ENCODE assay signal across 21 cellular contexts in genomic region chr7:27251513-27252306, GRCh38. TPM values are rescaled to one million over a fixed set of nuclear protein-coding genes. Genes with fewer than 3 reads are reported as not detected.
DNase-seq lines count a peak whose midpoint lies in the region; ATAC-seq and TF ChIP-seq lines count a peak whose summit lies in the region.
"Had no signal": no experiment of that assay in that cellular context is flagged by ENCODE, and none has a peak within 500 bp of the region (broad histone marks: within the 10 kb centered on the region; RNA-seq: fewer than 3 reads in every experiment).

No MANE protein-coding gene starts in this region.

- peak overlapping the region; percentile 19 for H3K4me3 ChIP-seq in cardiac muscle cell
- H3K4me3 ChIP-seq in heart left ventricle: peak overlapping the region in 5 of 12 donors; percentile 2 to 31 (median 18)
- H3K4me3 ChIP-seq in mesendoderm (ENCODE audit: low read length): no peak overlapping the region
- peak overlapping the region; percentile 35 for H3K4me3 ChIP-seq in suprapubic skin
- H3K4me3 ChIP-seq in transverse colon: peak overlapping the region in 2 of 4 donors; percentile 4 to 5

- DNase-seq in cardiac muscle cell (ENCODE audit: low read depth in 1 of 2, low spot score in 1 of 2): no peak
- no peak for DNase-seq in heart left ventricle
- peak; percentile 74 for DNase-seq in ecto neural progenitor cell (ENCODE audit: low spot score)
- DNase-seq in mesendoderm: peak; percentile 67
- DNase-seq in suprapubic skin (ENCODE audit: low spot score in 2 of 2): no peak
- DNase-seq in transverse colon: no peak
- DNase-seq in NCI-H526 treated with DMSO at 0.1 percent for 48 hours (lab: John Stamatoyannopoulos, UW): no peak
- DNase-seq: ACHN; activated CD4-positive, alpha-beta T cell treated with anti-CD3 and anti-CD28 coated beads, Interleukin-2, amount 50 U/mL, for 4 hours; central memory CD4-positive, alpha-beta T cell; DMS 273 treated with DMSO at 0.1 percent for 48 hours; Kasumi-1; natural killer cell; NCI-H1694 treated with DMSO at 0.1 percent for 48 hours; NCI-H524 treated with DMSO at 0.1 percent for 48 hours; spleen; T-helper 9 cell had no signal

- H2AK5ac ChIP-seq in mesendoderm (ENCODE audit: low read length): no peak overlapping the region

- H3K4ac ChIP-seq in mesendoderm (ENCODE audit: low read depth, low read length): no peak overlapping the region

- no peak for TF ChIP-seq CTCF in cardiac muscle cell (IDR thresholded peaks at IDR 0.05; ENCODE audit: low read depth, low read length)
- TF ChIP-seq CTCF in heart left ventricle (IDR thresholded peaks at IDR 0.05): no peak
- TF ChIP-seq CTCF in suprapubic skin (IDR thresholded peaks at IDR 0.05): no peak
- no peak for TF ChIP-seq CTCF in transverse colon (IDR thresholded peaks at IDR 0.05)

- H3K36me3 ChIP-seq in cardiac muscle cell: no peaks in the 10 kb centered on the region
- H3K36me3 ChIP-seq in heart left ventricle: no peaks in the 10 kb centered on the region
- no peaks in the 10 kb centered on the region for H3K36me3 ChIP-seq in mesendoderm (ENCODE audit: control insufficient read depth, insufficient read depth, low read length)
- no peaks in the 10 kb centered on the region for H3K36me3 ChIP-seq in suprapubic skin
- H3K36me3 ChIP-seq in transverse colon: no peaks in the 10 kb centered on the region
- H3K36me3 ChIP-seq: spleen, upper lobe of left lung had no signal

- WGBS in heart left ventricle, 4 donors: 3 to 7% (median 4%) methylated on average over 44 to 64 of the region's 64 CpGs
- WGBS in mesendoderm (ENCODE audit: extremely low coverage, insufficient coverage, low lambda C conversion rate): no CpG with 5 or more reads among the region's 64 CpGs
- WGBS in suprapubic skin: 19% methylated on average over 30 of the region's 64 CpGs
- WGBS in transverse colon (ENCODE audit: low coverage in 1 of 2), 2 donors: 31% methylated on average over 57 of the region's 64 CpGs; no CpG with 5 or more reads in 1 of the 2 donors

- peaks cover 91% of the 10 kb centered on the region for H3K27me3 ChIP-seq in cardiac muscle cell
- peaks cover 56 to 91% (median 76%) of the 10 kb centered on the region in 9 donors for H3K27me3 ChIP-seq in heart left ventricle
- peaks cover 23% of the 10 kb centered on the region for H3K27me3 ChIP-seq in mesendoderm (ENCODE audit: insufficient read depth, low read length, poor library complexity)
- H3K27me3 ChIP-seq in suprapubic skin: peaks cover 91% of the 10 kb centered on the region
- H3K27me3 ChIP-seq in transverse colon: peaks cover 81% of the 10 kb centered on the region

- intact Hi-C loops in heart left ventricle (cut with DNase I): no loop called here
- intact Hi-C loops in transverse colon (cut with DNase I; ENCODE audit: low total_unique reads): no loop called here

- H3K79me1 ChIP-seq in mesendoderm (ENCODE audit: low read length): no peaks in the 10 kb centered on the region

- H3K23ac ChIP-seq in mesendoderm (ENCODE audit: low read length): no peak overlapping the region

- peak overlapping the region; percentile 15 for H2BK15ac ChIP-seq in mesendoderm (replicated peaks; ENCODE audit: low read depth)

- ATAC-seq in heart left ventricle (no peak), HG03457 (IDR thresholded peaks at IDR 0.05; ENCODE audit: unreplicated experiment) (no peak)
- ATAC-seq: natural killer cell had no signal

- H3K79me2 ChIP-seq in mesendoderm (ENCODE audit: control insufficient read depth, insufficient read depth, low read length): no peaks in the 10 kb centered on the region

- H3K4me1 ChIP-seq in cardiac muscle cell (ENCODE audit: low read depth) (peaks cover 5% of the 10 kb centered on the region), heart left ventricle (peaks cover 0 to 14% (median 6%) of the 10 kb centered on the region in 12 donors), mesendoderm (ENCODE audit: control insufficient read depth, low read depth, low read length) (peaks cover 13% of the 10 kb centered on the region), suprapubic skin (peaks cover 17% of the 10 kb centered on the region), transverse colon (peaks cover 0 to 13% (median 12%) of the 10 kb centered on the region in 4 donors)

- H2BK5ac ChIP-seq in mesendoderm (ENCODE audit: low read length): no peak overlapping the region

- peak overlapping the region; percentile 69 for H3K9ac ChIP-seq in mesendoderm (ENCODE audit: low read length)

- peak overlapping the region; percentile 47 for H3K4me2 ChIP-seq in mesendoderm (ENCODE audit: low read length)

- no peak overlapping the region for H4K8ac ChIP-seq in mesendoderm (ENCODE audit: low read depth, low read length)

- in situ Hi-C loops in transverse colon (cut with MboI; ENCODE audit: low pct_ligation_motif_present in 1 of 4, low pct_unique_long_range_greater_than_20kb in 1 of 4, low sequenced_read_pairs in 3 of 4): no loop called here

- peak overlapping the region; percentile 5 for H3K18ac ChIP-seq in mesendoderm (ENCODE audit: low read length)

- peak overlapping the region; percentile 1 for H2BK120ac ChIP-seq in mesendoderm (ENCODE audit: low read depth, low read length)

- H3K56ac ChIP-seq in mesendoderm (ENCODE audit: low read length): peak overlapping the region; percentile 87

- H3K27ac ChIP-seq in cardiac muscle cell: no peak overlapping the region
- H3K27ac ChIP-seq in heart left ventricle: no peak overlapping the region
- no peak overlapping the region for H3K27ac ChIP-seq in mesendoderm (ENCODE audit: low read depth, low read length)
- H3K27ac ChIP-seq in suprapubic skin: no peak overlapping the region
- H3K27ac ChIP-seq in transverse colon: no peak overlapping the region
- H3K27ac ChIP-seq: spleen, upper lobe of left lung had no signal

- no peak for TF ChIP-seq POLR2A in heart left ventricle (IDR thresholded peaks at IDR 0.05)
- TF ChIP-seq POLR2A in suprapubic skin (IDR thresholded peaks at IDR 0.05): no peak
- TF ChIP-seq POLR2A in transverse colon (IDR thresholded peaks at IDR 0.05): no peak

- TF ChIP-seq EP300 in suprapubic skin (IDR thresholded peaks at IDR 0.05) (no peak), transverse colon (IDR thresholded peaks at IDR 0.05; ENCODE audit: low read depth) (no peak)

- H3K9me3 ChIP-seq in cardiac muscle cell (ENCODE audit: low read depth): no peaks in the 10 kb centered on the region
- no peaks in the 10 kb centered on the region for H3K9me3 ChIP-seq in heart left ventricle
- no peaks in the 10 kb centered on the region for H3K9me3 ChIP-seq in suprapubic skin
- no peaks in the 10 kb centered on the region for H3K9me3 ChIP-seq in transverse colon
- H3K9me3 ChIP-seq: spleen, upper lobe of left lung had no signal

- no peak overlapping the region for H4K5ac ChIP-seq in mesendoderm (ENCODE audit: low read length)

RNA-seq across cellular contexts. Expression of gene EVX1, which starts 9.1 kb away (rescaled TPM):
- total RNA-seq in cardiac muscle cell: not detected in 2 replicates
- polyA plus RNA-seq in cardiac muscle cell: not detected in 2 replicates
- not detected for total RNA-seq in heart left ventricle
- not detected for polyA plus RNA-seq in heart left ventricle
- 32.8 TPM for polyA plus RNA-seq in mesendoderm (2013, experiment 1 of 2)
- 29.6 TPM for polyA plus RNA-seq in mesendoderm (2013, experiment 2 of 2)
- total RNA-seq in suprapubic skin: not detected
- total RNA-seq in transverse colon: 10 to 100 TPM in 1 of 4 donors, 1 to 10 TPM in 2, not detected in 1; 1.4 to 17.2 (median 3.4) TPM
- total RNA-seq: natural killer cell, RPMI7951, spleen, upper lobe of left lung had no signal
- polyA plus RNA-seq: esophagus, spleen had no signal

RNA-seq across cellular contexts. Expression of gene HOXA13, which starts 51.8 kb away (rescaled TPM):
- total RNA-seq in cardiac muscle cell: not detected in 2 replicates
- not detected in 2 replicates for polyA plus RNA-seq in cardiac muscle cell
- not detected for total RNA-seq in heart left ventricle
- not detected for polyA plus RNA-seq in heart left ventricle
- 0.04 TPM for polyA plus RNA-seq in mesendoderm (2013, experiment 1 of 2)
- 0.06 TPM for polyA plus RNA-seq in mesendoderm (2013, experiment 2 of 2)
- total RNA-seq in suprapubic skin: under 1 TPM in 1 of 4 donors, not detected in 3; 0.17 TPM
- total RNA-seq in transverse colon: 10 to 100 TPM; 22.5 to 69.9 (median 38.7) TPM
- total RNA-seq: natural killer cell, spleen, upper lobe of left lung had no signal
- polyA plus RNA-seq: esophagus, spleen had no signal

Comparison
In these comparisons a context has a peak if more than half of its experiments do, and no peak if none do; other contexts are left out.
1. DNase-seq: peak in ecto neural progenitor cell (single experiment) and mesendoderm (single experiment); none in cardiac muscle cell (0 of 2), heart left ventricle (0 of 5), suprapubic skin (0 of 2), transverse colon (single experiment) and NCI-H526 treated with DMSO at 0.1 percent for 48 hours (single experiment).
2. RNA of gene HOXA13, which starts 51.8 kb away (total RNA-seq): 22.5 to 69.9 TPM in transverse colon; 0.17 TPM in suprapubic skin, not detected in cardiac muscle cell and not detected in heart left ventricle; every median in the first group is over 10 times any median in the second.